ENCODE assay signal across 14 cellular contexts in the genomic region with DNA sequence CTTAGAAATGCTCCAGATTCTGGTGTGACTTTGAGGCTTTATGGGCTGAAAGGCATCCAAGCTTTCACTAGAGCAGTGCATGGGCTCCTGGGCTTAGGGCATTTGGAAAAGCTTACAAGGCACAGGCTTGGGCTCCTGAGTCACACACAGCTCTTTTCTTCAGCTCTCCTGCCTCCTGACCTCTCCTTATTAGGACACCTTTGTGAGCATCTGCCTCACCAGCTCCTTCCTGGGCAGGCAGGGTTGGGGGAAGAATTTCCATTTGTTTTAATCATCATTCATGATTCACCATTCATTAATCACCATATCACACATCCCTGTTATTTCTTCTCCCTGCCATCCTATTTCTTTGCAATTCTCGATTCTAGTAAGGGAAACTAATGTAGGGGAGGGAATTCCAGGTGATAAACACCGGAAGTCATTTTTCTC. TPM values are rescaled to one million over a fixed set of nuclear protein-coding genes. Genes with fewer than 3 reads are reported as not detected.
DNase-seq lines count a peak whose midpoint lies in the region; ATAC-seq and TF ChIP-seq lines count a peak whose summit lies in the region.
"Had no signal": no experiment of that assay in that cellular context is flagged by ENCODE, and none has a peak within 500 bp of the region (broad histone marks: within the 10 kb centered on the region; RNA-seq: fewer than 3 reads in every experiment).

No MANE protein-coding gene starts in this region.

- TF ChIP-seq POLR2A in uterus (IDR thresholded peaks at IDR 0.05) = no peak
- no peak for TF ChIP-seq POLR2A in erythroblast (IDR thresholded peaks at IDR 0.05; ENCODE audit: low read length)

- ATAC-seq in left cardiac atrium = peak; percentile 38 to 93
- no peak for ATAC-seq in right cardiac atrium
- ATAC-seq in GM19395 (IDR thresholded peaks at IDR 0.05; ENCODE audit: unreplicated experiment) = no peak

- H3K9me3 ChIP-seq in right cardiac atrium (ENCODE audit: control insufficient read depth, low read length) = no peaks in the 10 kb centered on the region
- H3K9me3 ChIP-seq in adipocyte (ENCODE audit: control insufficient read depth, low read length) = no peaks in the 10 kb centered on the region
- no peaks in the 10 kb centered on the region for H3K9me3 ChIP-seq in iPS-20b (ENCODE audit: insufficient read depth, low read depth, low read length)
- H3K9me3 ChIP-seq in uterus = no peaks in the 10 kb centered on the region
- H3K9me3 ChIP-seq: BLaER1 treated with 17β-estradiol and CSF1 and Interleukin-3, amounts not matched to agents 10 nM and 100 nM; right atrium auricular region had no signal

- WGBS in right cardiac atrium = 73% methylated on average over 2 of the region's 2 CpGs

- H3K9ac ChIP-seq in adipocyte (ENCODE audit: low read length) (no peak overlapping the region), iPS-20b (ENCODE audit: low read depth, low read length) (0 out of 2 replicates have a peak overlapping the region, but pooled peaks have one; percentile 15)
- H3K9ac ChIP-seq: BLaER1 treated with 17β-estradiol and CSF1 and Interleukin-3, amounts not matched to agents 10 nM and 100 nM had no signal

- H3K27me3 ChIP-seq in right cardiac atrium (ENCODE audit: control insufficient read depth, insufficient read depth) (no peaks in the 10 kb centered on the region), adipocyte (replicated peaks; ENCODE audit: control insufficient read depth, insufficient read depth, low read length) (no peaks in the 10 kb centered on the region), iPS-20b (ENCODE audit: insufficient read depth, low read length) (no peaks in the 10 kb centered on the region), uterus (no peaks in the 10 kb centered on the region)
- H3K27me3 ChIP-seq: BLaER1 treated with 17β-estradiol and CSF1 and Interleukin-3, amounts not matched to agents 10 nM and 100 nM; right atrium auricular region had no signal

- intact Hi-C loops in left cardiac atrium (cut with DNase I) = no loop called here
- intact Hi-C loops in right cardiac atrium (cut with DNase I) = no loop called here
- intact Hi-C loops in uterus (cut with DNase I; ENCODE audit: low total_unique reads) = no loop called here

- TF ChIP-seq CTCF in uterus (IDR thresholded peaks at IDR 0.05) = no peak

- H3K36me3 ChIP-seq in adipocyte (ENCODE audit: control insufficient read depth, insufficient read depth, low read length, severe bottlenecking) = no peaks in the 10 kb centered on the region
- no peaks in the 10 kb centered on the region for H3K36me3 ChIP-seq in iPS-20b (ENCODE audit: insufficient read depth, low read depth, low read length)
- H3K36me3 ChIP-seq in uterus = no peaks in the 10 kb centered on the region
- H3K36me3 ChIP-seq: BLaER1 treated with 17β-estradiol and CSF1 and Interleukin-3, amounts not matched to agents 10 nM and 100 nM; right atrium auricular region had no signal

- no peak overlapping the region for H3K4me3 ChIP-seq in right cardiac atrium (ENCODE audit: low read length)
- H3K4me3 ChIP-seq in adipocyte (ENCODE audit: low read length) = no peak overlapping the region
- no peak overlapping the region for H3K4me3 ChIP-seq in iPS-20b (ENCODE audit: low read length)
- no peak overlapping the region for H3K4me3 ChIP-seq in uterus
- H3K4me3 ChIP-seq: BLaER1 treated with 17β-estradiol and CSF1 and Interleukin-3, amounts not matched to agents 10 nM and 100 nM; right atrium auricular region had no signal

- DNase-seq in left cardiac atrium = no peak
- no peak for DNase-seq in right cardiac atrium
- peak; percentile 64 for DNase-seq in adipocyte (ENCODE audit: low read depth)
- DNase-seq in uterus = peak; percentile 51 to 82
- no peak for DNase-seq in erythroblast (lab: John Stamatoyannopoulos, UW)
- no peak for DNase-seq in retina
- DNase-seq: activated naive CD4-positive, alpha-beta T cell treated with anti-CD3 and anti-CD28 coated beads, Interleukin-2, amount 50 U/mL, for 16 hours; NCI-H1417; stimulated activated naive CD4-positive, alpha-beta T cell treated with Interleukin-2 at 50 U/mL for 16 hours; T-helper 2 cell had no signal

- H3K4me1 ChIP-seq in right cardiac atrium (ENCODE audit: control insufficient read depth, insufficient read depth, low read length) (no peaks in the 10 kb centered on the region), adipocyte (ENCODE audit: control insufficient read depth, insufficient read depth, low read length) (peaks cover 30% of the 10 kb centered on the region), iPS-20b (ENCODE audit: insufficient read depth, low read length) (no peaks in the 10 kb centered on the region), uterus (peaks cover 5 to 10% of the 10 kb centered on the region in 2 donors)

- H3K27ac ChIP-seq in right cardiac atrium (ENCODE audit: low read length) = no peak overlapping the region
- no peak overlapping the region for H3K27ac ChIP-seq in iPS-20b (ENCODE audit: low read length)
- H3K27ac ChIP-seq in uterus = peak overlapping the region; percentile 82 to 87

RNA-seq across cellular contexts. Expression of gene CDCP1, which starts 22.3 kb away (rescaled TPM):
- total RNA-seq in left cardiac atrium = 1 to 10 TPM in 1 of 2 donors, under 1 TPM in 1; 0.74 to 1.3 TPM
- total RNA-seq in right cardiac atrium = under 1 TPM; 0.31 to 0.72 (median 0.46) TPM
- polyA plus RNA-seq in right cardiac atrium = 0.09 TPM
- 10 to 100 TPM in 1 of 4 donors, 1 to 10 TPM in 3; 1.8 to 14.2 (median 4.0) TPM for total RNA-seq in uterus

Comparison
In these comparisons a context has a peak if more than half of its experiments do, and no peak if none do; other contexts are left out.
1. ATAC-seq: peak in left cardiac atrium (2 of 2); none in right cardiac atrium (0 of 2) and GM19395 (single experiment).
2. DNase-seq: peak in adipocyte (single experiment) and uterus (2 of 2); none in left cardiac atrium (single experiment), right cardiac atrium (0 of 3), erythroblast (0 of 2) and retina (single experiment).
3. H3K27ac ChIP-seq: peak in uterus (2 of 2); none in right cardiac atrium (single experiment) and iPS-20b (single experiment).